ENCODE assay signal across 18 cellular contexts in the genomic region with DNA sequence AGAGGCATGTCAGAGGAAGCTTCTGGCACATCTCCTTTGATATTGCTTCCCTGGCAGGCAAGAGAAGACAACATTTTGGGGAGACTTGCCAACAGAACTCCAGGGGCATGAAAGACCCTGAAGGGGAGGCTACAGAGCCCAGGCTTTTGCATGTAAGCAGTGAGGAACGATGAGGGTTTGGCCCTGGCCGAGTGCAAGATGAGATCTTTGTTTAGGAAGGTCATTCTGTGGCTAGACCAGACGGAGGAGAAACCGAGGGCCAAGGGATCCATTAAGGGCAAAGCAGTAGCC.
DNase-seq lines count a peak whose midpoint lies in the region; TF ChIP-seq lines count a peak whose summit lies in the region.
"Had no signal": no experiment of that assay in that cellular context is flagged by ENCODE, and none has a peak within 500 bp of the region (broad histone marks: within the 10 kb centered on the region; RNA-seq: fewer than 3 reads in every experiment).

No MANE protein-coding gene starts in this region.

- peak overlapping the region; percentile 87 for H3K27ac ChIP-seq in epithelial cell of prostate
- peak overlapping the region; percentile 86 to 87 for H3K27ac ChIP-seq in tibial artery
- H3K27ac ChIP-seq: BLaER1 treated with 17β-estradiol and CSF1 and Interleukin-3, amounts not matched to agents 10 nM and 100 nM; SJCRH30 had no signal

- H3K4me3 ChIP-seq in tibial artery, result peak overlapping the region; percentile 52 to 54
- H3K4me3 ChIP-seq: BLaER1 treated with 17β-estradiol and CSF1 and Interleukin-3, amounts not matched to agents 10 nM and 100 nM; SJCRH30 had no signal

- no peaks in the 10 kb centered on the region for H3K9me3 Mint-ChIP-seq in activated naive CD4-positive, alpha-beta T cell treated with anti-CD3 and anti-CD28 coated beads, Interleukin-2, amount 50 U/mL, for 24 hours
- H3K9me3 Mint-ChIP-seq in nephron progenitor cell, result no peaks in the 10 kb centered on the region
- no peaks in the 10 kb centered on the region for H3K9me3 Mint-ChIP-seq in T-helper 2 cell treated with Interferon-gamma antibody and Interleukin-4, amounts not matched to agents 5 μg/mL and 100 μg/mL, for 36 hours
- H3K9me3 Mint-ChIP-seq: activated CD4-positive, alpha-beta T cell treated with anti-CD3 and anti-CD28 coated beads, Interleukin-2, amount 10 ng/mL, durations not matched to agents 24 days and 14 days; activated naive CD8-positive, alpha-beta T cell treated with anti-CD3 and anti-CD28 coated beads, Interleukin-2, amount 50 U/mL, for 24 hours; activated T-cell treated with anti-CD3 and anti-CD28 coated beads, Interleukin-2, amount 50 U/mL, for 24 hours; central memory CD8-positive, alpha-beta T cell had no signal

- peaks cover 59% of the 10 kb centered on the region for H3K4me1 Mint-ChIP-seq in activated naive CD4-positive, alpha-beta T cell treated with anti-CD3 and anti-CD28 coated beads, Interleukin-2, amount 50 U/mL, for 24 hours
- H3K4me1 Mint-ChIP-seq in nephron progenitor cell, result peaks cover 47% of the 10 kb centered on the region
- H3K4me1 Mint-ChIP-seq in T-helper 2 cell treated with Interferon-gamma antibody and Interleukin-4, amounts not matched to agents 5 μg/mL and 100 μg/mL, for 36 hours (ENCODE audit: low read depth), result peaks cover 18% of the 10 kb centered on the region

- no peak overlapping the region for H3K4me3 Mint-ChIP-seq in activated naive CD4-positive, alpha-beta T cell treated with anti-CD3 and anti-CD28 coated beads, Interleukin-2, amount 50 U/mL, for 24 hours
- H3K4me3 Mint-ChIP-seq in nephron progenitor cell, result no peak overlapping the region
- no peak overlapping the region for H3K4me3 Mint-ChIP-seq in T-helper 2 cell treated with Interferon-gamma antibody and Interleukin-4, amounts not matched to agents 5 μg/mL and 100 μg/mL, for 36 hours
- H3K4me3 Mint-ChIP-seq: activated CD4-positive, alpha-beta T cell treated with anti-CD3 and anti-CD28 coated beads, Interleukin-2, amount 10 ng/mL, durations not matched to agents 24 days and 14 days; activated naive CD8-positive, alpha-beta T cell treated with anti-CD3 and anti-CD28 coated beads, Interleukin-2, amount 50 U/mL, for 24 hours; activated T-cell treated with anti-CD3 and anti-CD28 coated beads, Interleukin-2, amount 50 U/mL, for 24 hours; central memory CD8-positive, alpha-beta T cell had no signal

- intact Hi-C loops in tibial artery (cut with DNase I; ENCODE audit: low total_unique reads), result loop anchor here (10.0 kb wide), 2 partner anchors 224 to 374 kb away; no protein-coding TSS in a partner anchor

- H3K27me3 Mint-ChIP-seq in activated naive CD4-positive, alpha-beta T cell treated with anti-CD3 and anti-CD28 coated beads, Interleukin-2, amount 50 U/mL, for 24 hours, result no peaks in the 10 kb centered on the region
- peaks cover 3% of the 10 kb centered on the region for H3K27me3 Mint-ChIP-seq in nephron progenitor cell (ENCODE audit: low read depth, poor library complexity)
- H3K27me3 Mint-ChIP-seq in T-helper 2 cell treated with Interferon-gamma antibody and Interleukin-4, amounts not matched to agents 5 μg/mL and 100 μg/mL, for 36 hours (ENCODE audit: low read depth), result no peaks in the 10 kb centered on the region
- H3K27me3 Mint-ChIP-seq: activated CD4-positive, alpha-beta T cell treated with anti-CD3 and anti-CD28 coated beads, Interleukin-2, amount 10 ng/mL, durations not matched to agents 24 days and 14 days; activated naive CD8-positive, alpha-beta T cell treated with anti-CD3 and anti-CD28 coated beads, Interleukin-2, amount 50 U/mL, for 24 hours; activated T-cell treated with anti-CD3 and anti-CD28 coated beads, Interleukin-2, amount 50 U/mL, for 24 hours; central memory CD8-positive, alpha-beta T cell had no signal

- peak overlapping the region; percentile 82 for H3K27ac Mint-ChIP-seq in activated naive CD4-positive, alpha-beta T cell treated with anti-CD3 and anti-CD28 coated beads, Interleukin-2, amount 50 U/mL, for 24 hours
- H3K27ac Mint-ChIP-seq in nephron progenitor cell, result peak overlapping the region; percentile 72
- H3K27ac Mint-ChIP-seq in T-helper 2 cell treated with Interferon-gamma antibody and Interleukin-4, amounts not matched to agents 5 μg/mL and 100 μg/mL, for 36 hours, result no peak overlapping the region
- H3K27ac Mint-ChIP-seq: activated CD4-positive, alpha-beta T cell treated with anti-CD3 and anti-CD28 coated beads, Interleukin-2, amount 10 ng/mL, durations not matched to agents 24 days and 14 days; activated naive CD8-positive, alpha-beta T cell treated with anti-CD3 and anti-CD28 coated beads, Interleukin-2, amount 50 U/mL, for 24 hours; activated T-cell treated with anti-CD3 and anti-CD28 coated beads, Interleukin-2, amount 50 U/mL, for 24 hours had no signal

- H3K4me1 ChIP-seq in tibial artery, result peaks cover 0 to 76% (median 51%) of the 10 kb centered on the region in 4 donors

- DNase-seq in activated naive CD4-positive, alpha-beta T cell (lab: John Stamatoyannopoulos, UW), result no peak
- no peak for DNase-seq in epithelial cell of prostate (ENCODE audit: low read depth, low spot score)
- no peak for DNase-seq in nephron progenitor cell
- no peak for DNase-seq in tibial artery
- DNase-seq in DMS 273 treated with DMSO at 0.1 percent for 48 hours (lab: John Stamatoyannopoulos, UW), result no peak
- DNase-seq in DMS153 (lab: John Stamatoyannopoulos, UW), result no peak
- no peak for DNase-seq in T-helper 2 cell treated with Interferon-gamma antibody and Interleukin-4, amounts not matched to agents 5 μg/mL and 100 μg/mL, for 36 hours (ENCODE audit: low spot score)
- DNase-seq: 8988T; activated CD4-positive, alpha-beta T cell treated with anti-CD3 and anti-CD28 coated beads, Interleukin-2, amount 10 ng/mL, durations not matched to agents 24 days and 14 days; activated naive CD8-positive, alpha-beta T cell treated with anti-CD3 and anti-CD28 coated beads, Interleukin-2, amount 50 U/mL, for 24 hours; activated T-cell treated with anti-CD3 and anti-CD28 coated beads, Interleukin-2, amount 50 U/mL, for 24 hours; H7; NCI-H146; NCI-H345; SJCRH30 had no signal

- H3K36me3 ChIP-seq in tibial artery, result no peaks in the 10 kb centered on the region
- H3K36me3 ChIP-seq: SJCRH30 had no signal

- H3K9me3 ChIP-seq in tibial artery, result no peaks in the 10 kb centered on the region
- H3K9me3 ChIP-seq: BLaER1 treated with 17β-estradiol and CSF1 and Interleukin-3, amounts not matched to agents 10 nM and 100 nM; SJCRH30 had no signal

- no peaks in the 10 kb centered on the region for H3K27me3 ChIP-seq in tibial artery
- H3K27me3 ChIP-seq: BLaER1 treated with 17β-estradiol and CSF1 and Interleukin-3, amounts not matched to agents 10 nM and 100 nM; SJCRH30 had no signal

- peaks cover 9% of the 10 kb centered on the region for H3K36me3 Mint-ChIP-seq in activated naive CD4-positive, alpha-beta T cell treated with anti-CD3 and anti-CD28 coated beads, Interleukin-2, amount 50 U/mL, for 24 hours
- H3K36me3 Mint-ChIP-seq in nephron progenitor cell (ENCODE audit: low read depth), result peaks cover 10% of the 10 kb centered on the region
- no peaks in the 10 kb centered on the region for H3K36me3 Mint-ChIP-seq in T-helper 2 cell treated with Interferon-gamma antibody and Interleukin-4, amounts not matched to agents 5 μg/mL and 100 μg/mL, for 36 hours (ENCODE audit: low read depth)

- TF ChIP-seq CTCF in nephron progenitor cell (IDR thresholded peaks at IDR 0.05) (no peak), tibial artery (IDR thresholded peaks at IDR 0.05) (no peak)
